In genomic region chr11:2497951-2498350, GRCh38 we compare ENCODE assay signal across 5 cellular contexts. TPM values are rescaled to one million over a fixed set of nuclear protein-coding genes. Genes with fewer than 3 reads are reported as not detected.
"Had no signal": no experiment of that assay in that cellular context is flagged by ENCODE, and none has a peak within 500 bp of the region (broad histone marks: within the 10 kb centered on the region; RNA-seq: fewer than 3 reads in every experiment).

No MANE protein-coding gene starts in this region.

RNA-seq across cellular contexts. Expression of gene KCNQ1, which starts 53.1 kb away (rescaled TPM):
- total RNA-seq: M059J, SJSA1 had no signal

RNA-seq across cellular contexts. Expression of gene TRPM5, which starts 53.6 kb away (rescaled TPM):
- total RNA-seq: M059J, PC-3, Right ventricle myocardium superior, SJSA1 had no signal
- polyA plus RNA-seq: SK-N-SH had no signal
